Comparison of ENCODE assay signal across 8 cellular contexts in the genomic region with DNA sequence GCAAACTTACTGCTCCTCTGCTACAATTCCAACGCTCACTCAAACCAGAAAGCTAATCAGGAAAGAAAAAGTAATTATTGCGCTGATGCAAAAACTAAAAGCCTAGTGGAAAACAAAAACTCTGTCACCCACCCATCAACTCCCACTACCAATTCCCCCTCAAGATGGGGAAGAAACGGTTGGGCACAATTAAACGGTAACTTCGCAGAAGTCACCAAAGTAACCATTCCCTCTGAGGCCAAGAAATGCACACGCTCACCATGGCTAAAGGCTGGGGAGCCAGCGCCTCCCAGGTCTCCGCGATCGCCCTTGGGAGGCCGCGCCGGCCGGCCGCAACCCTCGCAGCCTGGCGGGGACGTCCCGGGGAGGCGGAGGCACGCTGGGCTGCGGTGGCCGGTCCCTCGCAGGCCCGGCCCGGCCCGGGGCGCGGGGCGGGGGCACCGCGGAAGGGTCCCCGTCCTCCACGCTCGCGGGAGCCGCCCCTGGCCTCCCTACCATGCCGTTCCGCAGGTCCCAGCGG. TPM values are rescaled to one million over a fixed set of nuclear protein-coding genes. Genes with fewer than 3 reads are reported as not detected.
DNase-seq lines count a peak whose midpoint lies in the region; ATAC-seq and TF ChIP-seq lines count a peak whose summit lies in the region.

No MANE protein-coding gene starts in this region.

- ATAC-seq in GM18858 (IDR thresholded peaks at IDR 0.05; ENCODE audit: unreplicated experiment) (peak; percentile 14), HG03097 (IDR thresholded peaks at IDR 0.05; ENCODE audit: low FRiP score, unreplicated experiment) (peak; percentile 29)

- H3K27me3 ChIP-seq in muscle layer of colon (ENCODE audit: control insufficient read depth in 1 of 2, insufficient read depth in 2 of 2, low read length in 2 of 2): no peaks in the 10 kb centered on the region

- peak overlapping the region; percentile 92 for H3K4me3 ChIP-seq in epithelial cell of proximal tubule (ENCODE audit: low read depth, low read length)
- H3K4me3 ChIP-seq in muscle layer of colon (ENCODE audit: low read depth in 1 of 2, low read length in 2 of 2): peak overlapping the region; percentile 83 to 94

- in situ Hi-C loops in SK-MEL-5 (cut with HindIII; ENCODE audit: low pct_unique_long_range_greater_than_20kb, low sequenced_read_pairs): no loop called here

- DNase-seq in AG08396 (ENCODE audit: low spot score): peak; percentile 58
- DNase-seq in SK-MEL-5 (ENCODE audit: low read depth, low spot score): peak; percentile 17
- no peak for DNase-seq in epithelial cell of proximal tubule (ENCODE audit: low read depth)
- no peak for DNase-seq in central memory CD4-positive, alpha-beta T cell
- DNase-seq in H4 (ENCODE audit: low spot score): no peak

- peaks cover 14% of the 10 kb centered on the region for H3K4me1 ChIP-seq in muscle layer of colon (ENCODE audit: insufficient read depth, low read length)

- H3K9ac ChIP-seq in muscle layer of colon (ENCODE audit: low read length): peak overlapping the region; percentile 82

- H3K27ac ChIP-seq in muscle layer of colon (ENCODE audit: low read depth, low read length): peak overlapping the region; percentile 98

- TF ChIP-seq CTCF in epithelial cell of proximal tubule (conservative IDR thresholded peaks at IDR 0.05; ENCODE audit: low read depth, low read length): no peak

- H3K36me3 ChIP-seq in muscle layer of colon (ENCODE audit: insufficient read depth, low read length): peaks cover 4% of the 10 kb centered on the region

- H3K9me3 ChIP-seq in muscle layer of colon (ENCODE audit: low read length): no peaks in the 10 kb centered on the region

RNA-seq across cellular contexts. Expression of gene SLTM, which starts 0.6 kb away (rescaled TPM):
- total RNA-seq in SK-MEL-5 (2014; rRNA removed; shearing (Covaris generic)): 59.6 and 72.0 TPM in 2 replicates
- polyA plus RNA-seq in SK-MEL-5 (2015; cell fraction: cytosol; rRNA removed): 68.4 and 76.5 TPM in 2 replicates
- 227 and 246 TPM in 2 replicates for polyA plus RNA-seq in SK-MEL-5 (2015; cell fraction: nucleus; rRNA removed)
- 47.9 and 57.4 TPM in 2 replicates for total RNA-seq in epithelial cell of proximal tubule
- 42.8 and 49.1 TPM in 2 replicates for total RNA-seq in H4 (2014; rRNA removed; shearing (Covaris generic))

RNA-seq across cellular contexts. Expression of gene RNF111, which starts 54.6 kb away (rescaled TPM):
- total RNA-seq in SK-MEL-5 (2014; rRNA removed; shearing (Covaris generic)): 19.9 and 25.1 TPM in 2 replicates
- 12.2 and 16.9 TPM in 2 replicates for polyA plus RNA-seq in SK-MEL-5 (2015; cell fraction: cytosol; rRNA removed)
- 26.9 and 30.3 TPM in 2 replicates for polyA plus RNA-seq in SK-MEL-5 (2015; cell fraction: nucleus; rRNA removed)
- 8.5 and 10.4 TPM in 2 replicates for total RNA-seq in epithelial cell of proximal tubule
- total RNA-seq in H4 (2014; rRNA removed; shearing (Covaris generic)): 10.4 and 12.4 TPM in 2 replicates

Comparison
In these comparisons a context has a peak if more than half of its experiments do, and no peak if none do; other contexts are left out.
1. DNase-seq: peak in AG08396 (single experiment) and SK-MEL-5 (single experiment); none in epithelial cell of proximal tubule (single experiment), central memory CD4-positive, alpha-beta T cell (single experiment) and H4 (single experiment).